In genomic region chr13:40664100-40665060, GRCh38 we compare ENCODE assay signal across 8 cellular contexts. TPM values are rescaled to one million over a fixed set of nuclear protein-coding genes. Genes with fewer than 3 reads are reported as not detected.
A peak's percentile ranks its signal among the peaks of the same experiment; 100 is the strongest.
DNase-seq lines count a peak whose midpoint lies in the region; ATAC-seq and TF ChIP-seq lines count a peak whose summit lies in the region.

No MANE protein-coding gene starts in this region.

- peaks cover 37% of the 10 kb centered on the region for H3K79me2 ChIP-seq in HCT116 (ENCODE audit: insufficient read depth, low read length)
- peaks cover 71% of the 10 kb centered on the region for H3K79me2 ChIP-seq in OCI-LY1 (ENCODE audit: insufficient read depth, low read length)

- DNase-seq in DMS53 treated with DMSO at 0.1 percent for 48 hours (lab: John Stamatoyannopoulos, UW; ENCODE audit: unreplicated experiment) (peak; percentile 7), HCT116 (ENCODE audit: low read depth, low spot score) (no peak), fibroblast of the aortic adventitia (ENCODE audit: low read depth) (peak; percentile 38), neural crest cell (ENCODE audit: low read depth, low spot score) (peak; percentile 34), cerebellar cortex (ENCODE audit: low spot score) (no peak)

- H3K9ac ChIP-seq in HCT116 (ENCODE audit: low read length) = peak overlapping the region; percentile 70
- peak overlapping the region; percentile 99 for H3K9ac ChIP-seq in OCI-LY1 (ENCODE audit: low read length)
- peak overlapping the region; percentile 63 to 96 (median 93) for H3K9ac ChIP-seq in subcutaneous abdominal adipose tissue (ENCODE audit: low read length in 5 of 5)

- no peak for TF ChIP-seq RAD21 in HCT116 (IDR thresholded peaks at IDR 0.05; ENCODE audit: low read depth)

- H3K4me2 ChIP-seq in HCT116 (ENCODE audit: low read length) = peak overlapping the region; percentile 100
- peak overlapping the region; percentile 65 for H3K4me2 ChIP-seq in OCI-LY1 (ENCODE audit: low read length)

- H3K4me3 Mint-ChIP-seq in activated T-helper 17 cell treated with anti-CD3 and anti-CD28 coated beads, Interleukin-2, amount 50 U/mL, for 72 hours = peak overlapping the region; percentile 96
- H3K4me3 Mint-ChIP-seq in neural crest cell = peak overlapping the region; percentile 93

- no peaks in the 10 kb centered on the region for H3K27me3 ChIP-seq in HCT116 (ENCODE audit: insufficient read depth, low read length)
- H3K27me3 ChIP-seq in OCI-LY1 (ENCODE audit: insufficient read depth, low read length) = no peaks in the 10 kb centered on the region
- no peaks in the 10 kb centered on the region for H3K27me3 ChIP-seq in subcutaneous abdominal adipose tissue (ENCODE audit: control insufficient read depth in 5 of 5, insufficient read depth in 4 of 5, low read length in 5 of 5)

- POLR2A ChIA-PET in HCT116 (lab: Charles Lee) = interaction anchor here (1.2 kb wide), 1 partner anchor 123 kb away, joined by 5 read pairs; no protein-coding TSS in a partner anchor

- peak; percentile 57 for ATAC-seq in HCT116
- ATAC-seq in activated T-helper 17 cell treated with anti-CD3 and anti-CD28 coated beads, Interleukin-2, amount 50 U/mL, for 72 hours (replicated peaks) = peak; percentile 49

- H2AFZ ChIP-seq in HCT116 (ENCODE audit: low read depth, low read length, poor library complexity, severe bottlenecking) (peak overlapping the region; percentile 60), OCI-LY1 (ENCODE audit: low read length) (no peak overlapping the region)

- CTCF ChIA-PET in HCT116 (lab: Charles Lee) = no interaction called here

- TF ChIP-seq POLR2A in HCT116 (IDR thresholded peaks at IDR 0.05; ENCODE audit: borderline replicate concordance, extremely low read depth, insufficient read depth, insufficient read length) = peak; percentile 26

- no peaks in the 10 kb centered on the region for H3K9me3 Mint-ChIP-seq in activated T-helper 17 cell treated with anti-CD3 and anti-CD28 coated beads, Interleukin-2, amount 50 U/mL, for 72 hours
- no peaks in the 10 kb centered on the region for H3K9me3 Mint-ChIP-seq in neural crest cell

- peaks cover 16 to 34% of the 10 kb centered on the region in 2 experiments for H3K4me1 ChIP-seq in HCT116 (ENCODE audit: control insufficient read depth in 1 of 2, insufficient read depth in 2 of 2, low read length in 2 of 2)
- peaks cover 59% of the 10 kb centered on the region for H3K4me1 ChIP-seq in OCI-LY1 (ENCODE audit: insufficient read depth, low read length, severe bottlenecking)
- peaks cover 5 to 58% (median 51%) of the 10 kb centered on the region in 5 donors for H3K4me1 ChIP-seq in subcutaneous abdominal adipose tissue (ENCODE audit: control insufficient read depth in 5 of 5, insufficient read depth in 5 of 5, low read length in 5 of 5)

- H3K4me1 Mint-ChIP-seq in activated T-helper 17 cell treated with anti-CD3 and anti-CD28 coated beads, Interleukin-2, amount 50 U/mL, for 72 hours = peaks cover 18% of the 10 kb centered on the region
- H3K4me1 Mint-ChIP-seq in neural crest cell = peaks cover 34% of the 10 kb centered on the region

- BruUV-seq in HCT116 (replicated peaks; lab: Mats Ljungman, UMichigan) = no TSS peak

- H4K20me1 ChIP-seq in HCT116 (ENCODE audit: insufficient read depth) = no peaks in the 10 kb centered on the region
- no peaks in the 10 kb centered on the region for H4K20me1 ChIP-seq in OCI-LY1 (ENCODE audit: insufficient read depth, low read length)

- H3K9me3 ChIP-seq in HCT116 (ENCODE audit: control insufficient read depth in 1 of 2, insufficient read depth in 1 of 2, low read depth in 1 of 2, low read length in 2 of 2) (no peaks in the 10 kb centered on the region), OCI-LY1 (ENCODE audit: low read length) (no peaks in the 10 kb centered on the region), subcutaneous abdominal adipose tissue (ENCODE audit: control insufficient read depth in 5 of 5, low read length in 5 of 5) (no peaks in the 10 kb centered on the region)

- H3K36me3 ChIP-seq in HCT116 (ENCODE audit: control insufficient read depth in 1 of 2, insufficient read depth in 2 of 2, low read length in 2 of 2) (no peaks in the 10 kb centered on the region), OCI-LY1 (ENCODE audit: insufficient read depth, low read length) (peaks cover 25% of the 10 kb centered on the region; the same call in 1 of the 2 replicates), subcutaneous abdominal adipose tissue (ENCODE audit: control insufficient read depth in 5 of 5, insufficient read depth in 5 of 5, low read length in 5 of 5) (no peaks in the 10 kb centered on the region)

- TF ChIP-seq CTCF in HCT116 (IDR thresholded peaks at IDR 0.05 in 2 of 3, conservative IDR thresholded peaks at IDR 0.05 in 1 of 3; ENCODE audit: borderline replicate concordance in 1 of 3, insufficient read depth in 1 of 3, low read depth in 2 of 3, low read length in 2 of 3) (no peak), OCI-LY1 (IDR thresholded peaks at IDR 0.05; ENCODE audit: low read length) (no peak), fibroblast of the aortic adventitia (IDR thresholded peaks at IDR 0.05; ENCODE audit: insufficient read depth, low read length) (no peak), neural crest cell (conservative IDR thresholded peaks at IDR 0.05) (no peak)

- H3K4me3 ChIP-seq in HCT116 (replicated peaks in 1 of 2; ENCODE audit: low read depth in 1 of 2, low read length in 2 of 2) = peak overlapping the region; percentile 68 to 91
- peak overlapping the region; percentile 98 for H3K4me3 ChIP-seq in OCI-LY1 (ENCODE audit: low read depth, low read length, poor library complexity, severe bottlenecking)
- H3K4me3 ChIP-seq in fibroblast of the aortic adventitia (ENCODE audit: low read depth, low read length) = peak overlapping the region; percentile 88
- H3K4me3 ChIP-seq in subcutaneous abdominal adipose tissue (ENCODE audit: low read depth in 1 of 5, low read length in 5 of 5) = peak overlapping the region; percentile 88 to 99 (median 92)

- H3K27me3 Mint-ChIP-seq in activated T-helper 17 cell treated with anti-CD3 and anti-CD28 coated beads, Interleukin-2, amount 50 U/mL, for 72 hours = no peaks in the 10 kb centered on the region
- H3K27me3 Mint-ChIP-seq in neural crest cell (ENCODE audit: low read depth) = peaks cover 44% of the 10 kb centered on the region

- H3K27ac ChIP-seq in HCT116 (ENCODE audit: low read depth, low read length) (peak overlapping the region; percentile 85), OCI-LY1 (ENCODE audit: low read depth, low read length, poor library complexity, severe bottlenecking) (peak overlapping the region; percentile 78), subcutaneous abdominal adipose tissue (ENCODE audit: low read depth, low read length) (peak overlapping the region; percentile 96)

- no peaks in the 10 kb centered on the region for H3K9me2 ChIP-seq in HCT116 (ENCODE audit: insufficient read depth)
- H3K9me2 ChIP-seq in OCI-LY1 (ENCODE audit: low read depth, low read length) = no peaks in the 10 kb centered on the region

- no peaks in the 10 kb centered on the region for H3F3A ChIP-seq in OCI-LY1 (ENCODE audit: insufficient read depth, low read length)

- RAD21 ChIA-PET in HCT116 (lab: Charles Lee; ENCODE audit: low non-redundant PET in 1 of 2, low total read pairs in 2 of 2, uncharacterized antibody in 2 of 2, unreplicated experiment in 2 of 2) = no interaction called here

- H3K36me3 Mint-ChIP-seq in activated T-helper 17 cell treated with anti-CD3 and anti-CD28 coated beads, Interleukin-2, amount 50 U/mL, for 72 hours (ENCODE audit: low read depth) = peaks cover 56% of the 10 kb centered on the region
- H3K36me3 Mint-ChIP-seq in neural crest cell (ENCODE audit: low read depth) = no peaks in the 10 kb centered on the region

- intact Hi-C loops in HCT116 (cut with micrococcal nuclease) = loop anchor here (5.0 kb wide), 1 partner anchor 122 kb away; no protein-coding TSS in a partner anchor

- H3K27ac Mint-ChIP-seq in activated T-helper 17 cell treated with anti-CD3 and anti-CD28 coated beads, Interleukin-2, amount 50 U/mL, for 72 hours = peak overlapping the region; percentile 97
- H3K27ac Mint-ChIP-seq in neural crest cell (ENCODE audit: unreplicated experiment) = no peak overlapping the region

TF ChIP-seq in HCT116, 20 proteins besides CTCF, POLR2A, EP300 and RAD21:
- TF ChIP-seq EZH2phosphoT487 (IDR thresholded peaks at IDR 0.05; ENCODE audit: borderline replicate concordance) = no peak
- no peak for TF ChIP-seq SRF (IDR thresholded peaks at IDR 0.05; ENCODE audit: low read depth)
- TF ChIP-seq MAX (IDR thresholded peaks at IDR 0.05) = peak; percentile 61
- no peak for TF ChIP-seq ZNF274 (IDR thresholded peaks at IDR 0.05; ENCODE audit: low read depth, low read length)
- TF ChIP-seq EGR1 (IDR thresholded peaks at IDR 0.05; ENCODE audit: low read depth) = peak; percentile 75

RNA-seq across cellular contexts. Expression of gene FOXO1, which starts 2.1 kb away (rescaled TPM):
- total RNA-seq in HCT116 (2021; ENCODE audit: unreplicated experiment) = 12.2 TPM
- 3.5 and 3.8 TPM in 2 replicates for polyA plus RNA-seq in HCT116 (2012)
- 10 to 100 TPM; 32.0 to 48.9 TPM for total RNA-seq in activated T-helper 17 cell treated with anti-CD3 and anti-CD28 coated beads, Interleukin-2, amount 50 U/mL, for 72 hours
- 3.2 and 10.5 TPM in 2 replicates for total RNA-seq in fibroblast of the aortic adventitia (ENCODE audit: low replicate concordance)
- total RNA-seq in neural crest cell = 8.9 and 10.8 TPM in 2 replicates

Comparison
In these comparisons a context has a peak if more than half of its experiments do, and no peak if none do; other contexts are left out.
1. DNase-seq: peak in DMS53 treated with DMSO at 0.1 percent for 48 hours (single experiment), fibroblast of the aortic adventitia (single experiment) and neural crest cell (single experiment); none in HCT116 (single experiment) and cerebellar cortex (single experiment).
2. Peak in every context shown above with its lines, with median percentiles within 50 percentile points of each other: H3K27ac ChIP-seq, H3K4me3 ChIP-seq and H3K9ac ChIP-seq.